In the genomic region with DNA sequence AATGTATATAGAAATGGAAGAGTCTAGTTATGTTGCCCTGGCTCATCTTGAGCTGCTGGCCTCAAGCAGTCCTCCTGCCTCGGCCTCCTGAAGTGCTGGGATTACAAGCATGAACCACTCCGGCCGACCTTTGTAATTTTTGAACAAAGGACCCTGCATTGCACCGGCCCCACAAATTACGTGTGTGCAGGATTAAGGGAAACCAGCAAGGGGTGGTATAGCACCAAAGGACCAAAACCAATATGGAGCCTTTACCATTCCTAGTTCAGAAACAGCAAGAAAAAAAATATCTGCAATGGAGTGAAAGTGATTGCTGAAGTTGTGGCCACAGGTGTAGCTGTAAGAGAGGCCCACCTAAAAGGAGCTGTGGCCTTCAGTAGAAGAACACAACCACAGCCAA, we compare ENCODE assay signal across 15 cellular contexts. TPM values are rescaled to one million over a fixed set of nuclear protein-coding genes. Genes with fewer than 3 reads are reported as not detected.
DNase-seq lines count a peak whose midpoint lies in the region; FAIRE-seq and TF ChIP-seq lines count a peak whose summit lies in the region.
"Had no signal": no experiment of that assay in that cellular context is flagged by ENCODE, and none has a peak within 500 bp of the region (broad histone marks: within the 10 kb centered on the region; RNA-seq: fewer than 3 reads in every experiment).

No MANE protein-coding gene starts in this region.

- H3K23me2 ChIP-seq in H9 (ENCODE audit: insufficient read length, low read depth, low read length, poor library complexity, severe bottlenecking) (no peaks in the 10 kb centered on the region), H1 (ENCODE audit: low read depth, low read length) (no peaks in the 10 kb centered on the region)

- no peak overlapping the region for H3K18ac ChIP-seq in H9 (ENCODE audit: insufficient read length, low read depth, low read length)
- H3K18ac ChIP-seq in H1 (ENCODE audit: extremely low read depth, low read length) = no peak overlapping the region

- H3K9me3 Mint-ChIP-seq in H9 = peaks cover 0 to under 1% of the 10 kb centered on the region in 2 experiments; a peak in 2 of 5 replicates
- no peaks in the 10 kb centered on the region for H3K9me3 Mint-ChIP-seq in activated T-cell treated with anti-CD3 and anti-CD28 coated beads, Interleukin-2, amount 50 U/mL, for 24 hours
- H3K9me3 Mint-ChIP-seq: CD4-positive, CD25-positive, alpha-beta regulatory T cell had no signal

- H3K9me3 ChIP-seq in H9 (ENCODE audit: control insufficient read depth, low read depth, low read length) = no peaks in the 10 kb centered on the region
- H3K9me3 ChIP-seq in OCI-LY3 (ENCODE audit: insufficient read depth, low read length) = no peaks in the 10 kb centered on the region
- H3K9me3 ChIP-seq in H1 (ENCODE audit: insufficient read depth in 2 of 2, low read depth in 1 of 2, low read length in 1 of 2) = no peaks in the 10 kb centered on the region
- H3K9me3 ChIP-seq: BLaER1 treated with 17β-estradiol and CSF1 and Interleukin-3, amounts not matched to agents 10 nM and 100 nM had no signal

- H2BK5ac ChIP-seq in H9 (ENCODE audit: insufficient read length, low read length) (no peak overlapping the region), H1 (ENCODE audit: low read depth, low read length) (no peak overlapping the region; the same call in 1 of the 2 replicates)

- TF ChIP-seq EP300 in H1 (IDR thresholded peaks at IDR 0.05; ENCODE audit: borderline replicate concordance in 1 of 2, low read depth in 2 of 2, low read length in 2 of 2) = no peak

- H3K4me1 ChIP-seq in H9 (ENCODE audit: insufficient read depth, low read length) (no peaks in the 10 kb centered on the region), OCI-LY3 (ENCODE audit: low read length) (peaks cover under 1% of the 10 kb centered on the region; the same call in 1 of the 2 replicates), H1 (replicated peaks in 1 of 4; ENCODE audit: control insufficient read depth in 3 of 4, insufficient read depth in 4 of 4, low read length in 3 of 4) (peaks cover 0 to 8% (median 5%) of the 10 kb centered on the region in 4 experiments; a peak in 5 of 7 replicates)
- H3K4me1 ChIP-seq: BLaER1 treated with 17β-estradiol and CSF1 and Interleukin-3, amounts not matched to agents 10 nM and 100 nM had no signal

- H3K4ac ChIP-seq in H9 (ENCODE audit: low read depth, low read length) (no peak overlapping the region), H1 (replicated peaks; ENCODE audit: insufficient read length, low read depth, low read length) (peak overlapping the region; percentile 32)

- no peak overlapping the region for H4K91ac ChIP-seq in H9 (ENCODE audit: insufficient read length, low read depth, low read length)
- peak overlapping the region; percentile 74 for H4K91ac ChIP-seq in H1 (replicated peaks; ENCODE audit: insufficient read length, low read length)

- TF ChIP-seq RAD21 in H1 (IDR thresholded peaks at IDR 0.05 in 1 of 2, conservative IDR thresholded peaks at IDR 0.05 in 1 of 2; ENCODE audit: low read depth in 2 of 2, low read length in 2 of 2) = peak in 1 of 2 experiments; percentile 25; a peak in 1 of 4 replicates

- TF ChIP-seq POLR2A in H1 (IDR thresholded peaks at IDR 0.05; ENCODE audit: control extremely low read depth in 1 of 2, low read depth in 2 of 2, low read length in 2 of 2) = no peak

- H3K4me2 ChIP-seq in H9 (ENCODE audit: insufficient read depth, insufficient read length, low read length) (no peak overlapping the region), OCI-LY3 (ENCODE audit: low read length) (no peak overlapping the region), H1 (ENCODE audit: insufficient read depth in 1 of 2, low read depth in 2 of 2, low read length in 2 of 2) (no peak overlapping the region)
- H3K4me2 ChIP-seq: BLaER1 treated with 17β-estradiol and CSF1 and Interleukin-3, amounts not matched to agents 10 nM and 100 nM had no signal

- H4K20me1 ChIP-seq in H9 (ENCODE audit: control insufficient read depth, insufficient read depth, insufficient read length) = no peaks in the 10 kb centered on the region
- H4K20me1 ChIP-seq in OCI-LY3 (ENCODE audit: insufficient read depth, low read length) = no peaks in the 10 kb centered on the region
- H4K20me1 ChIP-seq in H1 (replicated peaks in 1 of 2; ENCODE audit: control insufficient read depth in 1 of 2, insufficient read depth in 2 of 2, low read length in 2 of 2) = no peaks in the 10 kb centered on the region
- H4K20me1 ChIP-seq: BLaER1 treated with 17β-estradiol and CSF1 and Interleukin-3, amounts not matched to agents 10 nM and 100 nM had no signal

- peak overlapping the region; percentile 49 for H3K23ac ChIP-seq in H9 (ENCODE audit: insufficient read length, low read depth, low read length)
- no peak overlapping the region for H3K23ac ChIP-seq in H1 (ENCODE audit: insufficient read length)

- no peak for FAIRE-seq in H1 (lab: Jason Lieb, UNC)
- FAIRE-seq: GM12891, H54 had no signal

- peaks cover 15 to 29% of the 10 kb centered on the region in 2 experiments for H3K4me1 Mint-ChIP-seq in H9
- peaks cover 3% of the 10 kb centered on the region for H3K4me1 Mint-ChIP-seq in activated T-cell treated with anti-CD3 and anti-CD28 coated beads, Interleukin-2, amount 50 U/mL, for 24 hours (ENCODE audit: low read depth)

- H3K56ac ChIP-seq in H9 (ENCODE audit: insufficient read length, low read depth, low read length) (no peak overlapping the region), H1 (replicated peaks; ENCODE audit: insufficient read length, low read depth, low read length) (no peak overlapping the region)

- no CpG with 5 or more reads among the region's 5 CpGs for WGBS in H9 (ENCODE audit: extremely low coverage, insufficient read length, low lambda C conversion rate)
- WGBS in H1 (ENCODE audit: extremely low coverage in 1 of 2, insufficient coverage in 1 of 2, insufficient read length in 1 of 2, insufficient replicate concordance in 2 of 2, low coverage in 1 of 2, low lambda C conversion rate in 2 of 2, missing lambda C conversion rate in 1 of 2), 2 experiments = 94% methylated on average over 5 of the region's 5 CpGs; no CpG with 5 or more reads in 1 of the 2 experiments

- H4K8ac ChIP-seq in H9 (replicated peaks; ENCODE audit: insufficient read length, low read depth, low read length) (no peak overlapping the region), H1 (ENCODE audit: extremely low read depth, insufficient read depth, low read length) (no peak overlapping the region)

- H3K27me3 ChIP-seq in H9 (ENCODE audit: insufficient read depth, low read length) (no peaks in the 10 kb centered on the region), OCI-LY3 (ENCODE audit: low read depth, low read length) (no peaks in the 10 kb centered on the region), H1 (replicated peaks in 1 of 4; ENCODE audit: control insufficient read depth in 3 of 4, extremely low read depth in 1 of 4, insufficient read depth in 3 of 4, low read length in 3 of 4) (no peaks in the 10 kb centered on the region)
- H3K27me3 ChIP-seq: BLaER1 treated with 17β-estradiol and CSF1 and Interleukin-3, amounts not matched to agents 10 nM and 100 nM had no signal

- no peak overlapping the region for H2AK5ac ChIP-seq in H9 (ENCODE audit: insufficient read length, low read length)
- no peak overlapping the region for H2AK5ac ChIP-seq in H1 (ENCODE audit: low read depth, low read length)

- no peaks in the 10 kb centered on the region for H3K36me3 ChIP-seq in OCI-LY3 (replicated peaks; ENCODE audit: low read depth, low read length)
- no peaks in the 10 kb centered on the region for H3K36me3 ChIP-seq in H1 (ENCODE audit: control insufficient read depth in 2 of 4, insufficient read depth in 4 of 4, low read length in 3 of 4)
- H3K36me3 ChIP-seq: BLaER1 treated with 17β-estradiol and CSF1 and Interleukin-3, amounts not matched to agents 10 nM and 100 nM had no signal

- H2BK12ac ChIP-seq in H9 (ENCODE audit: insufficient read length, low read depth, low read length) = no peak overlapping the region
- peak overlapping the region; percentile 80; the same call in 1 of the 2 replicates for H2BK12ac ChIP-seq in H1 (ENCODE audit: low read depth, low read length)

- TF ChIP-seq CTCF in GM10248 (IDR thresholded peaks at IDR 0.05; ENCODE audit: control extremely low read depth, extremely low read depth, low read depth, missing control alignments) = peak; percentile 14
- TF ChIP-seq CTCF in H9 (conservative IDR thresholded peaks at IDR 0.05) = no peak
- TF ChIP-seq CTCF in OCI-LY3 (IDR thresholded peaks at IDR 0.05; ENCODE audit: low read depth, low read length) = peak; percentile 55
- peak in 1 of 3 experiments; percentile 14; a peak in 1 of 4 replicates for TF ChIP-seq CTCF in H1 (IDR thresholded peaks at IDR 0.05; ENCODE audit: control extremely low read depth in 1 of 3, insufficient read depth in 1 of 3, low read depth in 1 of 3, low read length in 3 of 3)

- H2BK15ac ChIP-seq in H9 (ENCODE audit: low read depth, low read length) (no peak overlapping the region), H1 (ENCODE audit: low read length) (no peak overlapping the region)

- H2BK20ac ChIP-seq in H9 (ENCODE audit: low read depth, low read length, poor library complexity, severe bottlenecking) = no peak overlapping the region
- no peak overlapping the region for H2BK20ac ChIP-seq in H1 (ENCODE audit: low read length)

- no peak overlapping the region for H2BK120ac ChIP-seq in H9 (ENCODE audit: low read depth, low read length, poor library complexity, severe bottlenecking)
- no peak overlapping the region for H2BK120ac ChIP-seq in H1 (replicated peaks; ENCODE audit: low read depth, low read length)

- H3K9ac ChIP-seq in H9 (ENCODE audit: extremely low read depth, insufficient read length, low read length) (no peak overlapping the region), OCI-LY3 (ENCODE audit: low read length) (no peak overlapping the region), H1 (replicated peaks in 1 of 4; ENCODE audit: extremely low read depth in 1 of 4, low read depth in 3 of 4, low read length in 3 of 4) (no peak overlapping the region)
- H3K9ac ChIP-seq: BLaER1 treated with 17β-estradiol and CSF1 and Interleukin-3, amounts not matched to agents 10 nM and 100 nM had no signal

- no peak overlapping the region for H3K4me3 Mint-ChIP-seq in H9
- H3K4me3 Mint-ChIP-seq in activated T-cell treated with anti-CD3 and anti-CD28 coated beads, Interleukin-2, amount 50 U/mL, for 24 hours = no peak overlapping the region
- H3K4me3 Mint-ChIP-seq: CD4-positive, CD25-positive, alpha-beta regulatory T cell had no signal

- DNase-seq in GM10248 (ENCODE audit: extremely low spot score) = no peak
- DNase-seq in H9 = no peak
- no peak for DNase-seq in H1 (ENCODE audit: low read depth in 1 of 2, low spot score in 2 of 2)
- DNase-seq in NCI-H345 (lab: John Stamatoyannopoulos, UW) = no peak
- DNase-seq in amygdala (lab: John Stamatoyannopoulos, UW) = no peak
- no peak for DNase-seq in NCI-H2171 treated with DMSO at 0.1 percent for 48 hours (lab: John Stamatoyannopoulos, UW)
- no peak for DNase-seq in activated T-cell treated with anti-CD3 and anti-CD28 coated beads, Interleukin-2, amount 50 U/mL, for 24 hours
- DNase-seq: ACHN; Calu3; CD4-positive, CD25-positive, alpha-beta regulatory T cell; DMS 273 treated with DMSO at 0.1 percent for 48 hours had no signal

- CTCF ChIA-PET in GM10248 (lab: Yijun Ruan, JAX) (interaction anchor here (1.1 to 2.3 kb wide), 6 partner anchors 10 to 198 kb away, joined by 3 to 10 read pairs (median 3); no protein-coding TSS in a partner anchor), H1 (lab: Charles Lee; ENCODE audit: partially characterized antibody) (interaction anchor here (1.0 to 1.3 kb wide), 4 partner anchors 19 to 88 kb away, joined by 3 to 7 read pairs (median 3); no protein-coding TSS in a partner anchor)

- H3K27ac Mint-ChIP-seq in H9 = no peak overlapping the region
- no peak overlapping the region for H3K27ac Mint-ChIP-seq in activated T-cell treated with anti-CD3 and anti-CD28 coated beads, Interleukin-2, amount 50 U/mL, for 24 hours

- no peaks in the 10 kb centered on the region for H3K79me2 ChIP-seq in H9 (ENCODE audit: insufficient read depth, low read length)
- H3K79me2 ChIP-seq in OCI-LY3 (ENCODE audit: low read length) = no peaks in the 10 kb centered on the region
- H3K79me2 ChIP-seq in H1 (ENCODE audit: control insufficient read depth in 1 of 2, insufficient read depth in 2 of 2, low read length in 2 of 2) = no peaks in the 10 kb centered on the region

- peaks cover under 1% of the 10 kb centered on the region for H3K27me3 Mint-ChIP-seq in H9 (ENCODE audit: low read depth)
- no peaks in the 10 kb centered on the region for H3K27me3 Mint-ChIP-seq in activated T-cell treated with anti-CD3 and anti-CD28 coated beads, Interleukin-2, amount 50 U/mL, for 24 hours

- H3K27ac ChIP-seq in H9 (ENCODE audit: insufficient read length, low read depth, low read length) = no peak overlapping the region
- H3K27ac ChIP-seq in OCI-LY3 (ENCODE audit: low read length) = no peak overlapping the region
- no peak overlapping the region for H3K27ac ChIP-seq in H1 (ENCODE audit: low read depth, low read length)
- H3K27ac ChIP-seq: BLaER1 treated with 17β-estradiol and CSF1 and Interleukin-3, amounts not matched to agents 10 nM and 100 nM had no signal

- no peak overlapping the region for H3K4me3 ChIP-seq in OCI-LY3 (ENCODE audit: low read length)
- no peak overlapping the region for H3K4me3 ChIP-seq in H1 (ENCODE audit: extremely low read depth in 1 of 4, insufficient read depth in 2 of 4, low read depth in 3 of 4, low read length in 4 of 4)
- H3K4me3 ChIP-seq: BLaER1 treated with 17β-estradiol and CSF1 and Interleukin-3, amounts not matched to agents 10 nM and 100 nM had no signal

- no peaks in the 10 kb centered on the region; a peak in 1 of 7 replicates for H3K36me3 Mint-ChIP-seq in H9 (ENCODE audit: insufficient read depth in 1 of 3, low read depth in 3 of 3)
- H3K36me3 Mint-ChIP-seq in activated T-cell treated with anti-CD3 and anti-CD28 coated beads, Interleukin-2, amount 50 U/mL, for 24 hours (ENCODE audit: low read depth) = no peaks in the 10 kb centered on the region
- H3K36me3 Mint-ChIP-seq: CD4-positive, CD25-positive, alpha-beta regulatory T cell had no signal

- POLR2A ChIA-PET in GM10248 (lab: Yijun Ruan, JAX) (no interaction called here), H1 (lab: Charles Lee; ENCODE audit: partially characterized antibody) (no interaction called here)

- no peak overlapping the region for H3T11ph ChIP-seq in H9 (ENCODE audit: low read length)

- H4K5ac ChIP-seq in H9 (ENCODE audit: insufficient read length, low read depth, low read length) (no peak overlapping the region), H1 (ENCODE audit: insufficient read length, low read depth, low read length) (no peak overlapping the region)

- no peak overlapping the region for H3K14ac ChIP-seq in H9 (ENCODE audit: insufficient read depth, low read length)
- H3K14ac ChIP-seq in H1 (ENCODE audit: insufficient read length) = no peak overlapping the region

- H3K79me1 ChIP-seq in H9 (ENCODE audit: insufficient read depth, low read depth, low read length, poor library complexity, severe bottlenecking) = no peaks in the 10 kb centered on the region
- H3K79me1 ChIP-seq in H1 (ENCODE audit: low read depth, low read length) = no peaks in the 10 kb centered on the region

- H2AFZ ChIP-seq in H9 (ENCODE audit: low read length) (peak overlapping the region; percentile 56), OCI-LY3 (ENCODE audit: low read depth, low read length) (0 out of 2 replicates have a peak overlapping the region, but pooled peaks have one; percentile 26), H1 (ENCODE audit: low read length) (no peak overlapping the region; the same call in 1 of the 2 replicates)

RNA-seq across cellular contexts. Expression of a gene that starts 8.2 kb away (rescaled TPM):
- 18.0 and 19.7 TPM in 2 replicates for total RNA-seq in H9 (2021)
- 21.5 and 22.8 TPM in 2 replicates for total RNA-seq in H1 (2021; fragmentation: NEBNext Ultra II Directional; extraction: Animal tissue kit (Norgen Biotek cat#: 25700))
- 10.8 and 14.9 TPM in 2 replicates for polyA plus RNA-seq in H1 (2011; rRNA removed)
- 7.8 TPM for polyA plus RNA-seq in H1 (2011; cell fraction: cytosol; rRNA removed)
- polyA plus RNA-seq in H1 (2011; cell fraction: nucleus; rRNA removed) = 23.3 TPM
- 14.0 to 17.0 TPM (median 15.2 TPM) in 4 replicates for polyA plus RNA-seq in H1 (2012, experiment 1 of 2)
- 3.9 TPM for polyA plus RNA-seq in H1 (2012, experiment 2 of 2)
- 10.3 TPM for polyA plus RNA-seq in H1 (2013, experiment 1 of 2)
- 10.3 TPM for polyA plus RNA-seq in H1 (2013, experiment 2 of 2)
- 12.4 and 15.8 TPM in 2 replicates for polyA minus RNA-seq in H1 (2011; rRNA and poly(A)+ RNA removed)
- 14.0 TPM for polyA minus RNA-seq in H1 (2011; cell fraction: cytosol; rRNA and poly(A)+ RNA removed)
- 18.1 TPM for polyA minus RNA-seq in H1 (2011; cell fraction: nucleus; rRNA and poly(A)+ RNA removed)
